ENCODE assay signal across 8 cellular contexts in genomic region chr4:153684182-153685073, GRCh38. TPM values are rescaled to one million over a fixed set of nuclear protein-coding genes. Genes with fewer than 3 reads are reported as not detected.
DNase-seq lines count a peak whose midpoint lies in the region; ATAC-seq and TF ChIP-seq lines count a peak whose summit lies in the region.

Gene TLR2, plus strand, starts transcription at chr4:153684280. Its CDS starts 18,628 bp downstream, at chr4:153702908.

- H3K4me3 ChIP-seq in left ventricle myocardium inferior (peak within 1 kb of the TSS; percentile 76), rectal smooth muscle tissue (ENCODE audit: low read length) (peak within 1 kb of the TSS; percentile 62), vagina (peak within 1 kb of the TSS; percentile 63 to 68)

- DNase-seq in NCI-H1105 (lab: John Stamatoyannopoulos, UW) (peak; percentile 9), NCI-H1105 treated with DMSO at 0.1 percent for 48 hours (lab: John Stamatoyannopoulos, UW) (no peak), RPMI8226 (peak; percentile 63), left ventricle myocardium inferior (peak; percentile 70), vagina (ENCODE audit: extremely low spot score in 2 of 2) (no peak)

- intact Hi-C loops in left ventricle myocardium inferior (cut with micrococcal nuclease) (no loop called here), vagina (cut with DNase I) (no loop called here)

- H3K36me3 ChIP-seq in left ventricle myocardium inferior (peaks cover 15% of the 10 kb centered on the region), rectal smooth muscle tissue (ENCODE audit: control insufficient read depth, insufficient read depth, low read length) (no peaks in the 10 kb centered on the region), vagina (no peaks in the 10 kb centered on the region)

- no peak within 1 kb of the TSS for H3K9ac ChIP-seq in rectal smooth muscle tissue (ENCODE audit: low read length)

- H3K27ac ChIP-seq in left ventricle myocardium inferior (replicated peaks) (peak within 1 kb of the TSS; percentile 55), rectal smooth muscle tissue (ENCODE audit: low read depth, low read length) (no peak within 1 kb of the TSS), vagina (peak within 1 kb of the TSS; percentile 38)

- peaks cover 6% of the 10 kb centered on the region for H3K27me3 Mint-ChIP-seq in activated naive CD4-positive, alpha-beta T cell treated with anti-CD3 and anti-CD28 coated beads, Interleukin-2, amount 50 U/mL, for 24 hours

- H3K36me3 Mint-ChIP-seq in activated naive CD4-positive, alpha-beta T cell treated with anti-CD3 and anti-CD28 coated beads, Interleukin-2, amount 50 U/mL, for 24 hours: peaks cover 12% of the 10 kb centered on the region

- peak within 1 kb of the TSS; percentile 87 for H3K4me3 Mint-ChIP-seq in activated naive CD4-positive, alpha-beta T cell treated with anti-CD3 and anti-CD28 coated beads, Interleukin-2, amount 50 U/mL, for 24 hours

- peaks cover 18% of the 10 kb centered on the region for H3K4me1 Mint-ChIP-seq in activated naive CD4-positive, alpha-beta T cell treated with anti-CD3 and anti-CD28 coated beads, Interleukin-2, amount 50 U/mL, for 24 hours

- TF ChIP-seq POLR2A in vagina (IDR thresholded peaks at IDR 0.05): no peak

- peaks cover 55% of the 10 kb centered on the region for H3K27me3 ChIP-seq in left ventricle myocardium inferior (ENCODE audit: low read depth)
- no peaks in the 10 kb centered on the region for H3K27me3 ChIP-seq in rectal smooth muscle tissue (ENCODE audit: control insufficient read depth, insufficient read depth, low read length)
- H3K27me3 ChIP-seq in vagina: no peaks in the 10 kb centered on the region

- H3K4me1 ChIP-seq in left ventricle myocardium inferior (peaks cover 18% of the 10 kb centered on the region), rectal smooth muscle tissue (ENCODE audit: control insufficient read depth, insufficient read depth, low read length) (no peaks in the 10 kb centered on the region), vagina (peaks cover 17% of the 10 kb centered on the region)

- H3K9me3 Mint-ChIP-seq in activated naive CD4-positive, alpha-beta T cell treated with anti-CD3 and anti-CD28 coated beads, Interleukin-2, amount 50 U/mL, for 24 hours: peaks cover 8% of the 10 kb centered on the region

- peaks cover 22% of the 10 kb centered on the region for H3K9me3 ChIP-seq in left ventricle myocardium inferior (replicated peaks)
- H3K9me3 ChIP-seq in vagina: no peaks in the 10 kb centered on the region

- no peak for TF ChIP-seq CTCF in left ventricle myocardium inferior (IDR thresholded peaks at IDR 0.05; ENCODE audit: borderline replicate concordance)
- TF ChIP-seq CTCF in vagina (IDR thresholded peaks at IDR 0.05): no peak

- H3K27ac Mint-ChIP-seq in activated naive CD4-positive, alpha-beta T cell treated with anti-CD3 and anti-CD28 coated beads, Interleukin-2, amount 50 U/mL, for 24 hours: peak within 1 kb of the TSS; percentile 14

- peak; percentile 87 for ATAC-seq in HG02970 (IDR thresholded peaks at IDR 0.05; ENCODE audit: low FRiP score, unreplicated experiment)

RNA-seq across cellular contexts. Expression of gene TLR2, which starts in this region (rescaled TPM):
- total RNA-seq in left ventricle myocardium inferior (2.8 TPM), vagina (14.5 TPM)

Comparison
In these comparisons a context has a peak if more than half of its experiments do, and no peak if none do; other contexts are left out.
1. DNase-seq: peak in NCI-H1105 (single experiment), RPMI8226 (single experiment) and left ventricle myocardium inferior (single experiment); none in NCI-H1105 treated with DMSO at 0.1 percent for 48 hours (single experiment) and vagina (0 of 2).
2. Peak in every context shown above with its lines, with median percentiles within 50 percentile points of each other: H3K4me3 ChIP-seq.